8 cellular contexts compared by ENCODE assay signal in the genomic region with DNA sequence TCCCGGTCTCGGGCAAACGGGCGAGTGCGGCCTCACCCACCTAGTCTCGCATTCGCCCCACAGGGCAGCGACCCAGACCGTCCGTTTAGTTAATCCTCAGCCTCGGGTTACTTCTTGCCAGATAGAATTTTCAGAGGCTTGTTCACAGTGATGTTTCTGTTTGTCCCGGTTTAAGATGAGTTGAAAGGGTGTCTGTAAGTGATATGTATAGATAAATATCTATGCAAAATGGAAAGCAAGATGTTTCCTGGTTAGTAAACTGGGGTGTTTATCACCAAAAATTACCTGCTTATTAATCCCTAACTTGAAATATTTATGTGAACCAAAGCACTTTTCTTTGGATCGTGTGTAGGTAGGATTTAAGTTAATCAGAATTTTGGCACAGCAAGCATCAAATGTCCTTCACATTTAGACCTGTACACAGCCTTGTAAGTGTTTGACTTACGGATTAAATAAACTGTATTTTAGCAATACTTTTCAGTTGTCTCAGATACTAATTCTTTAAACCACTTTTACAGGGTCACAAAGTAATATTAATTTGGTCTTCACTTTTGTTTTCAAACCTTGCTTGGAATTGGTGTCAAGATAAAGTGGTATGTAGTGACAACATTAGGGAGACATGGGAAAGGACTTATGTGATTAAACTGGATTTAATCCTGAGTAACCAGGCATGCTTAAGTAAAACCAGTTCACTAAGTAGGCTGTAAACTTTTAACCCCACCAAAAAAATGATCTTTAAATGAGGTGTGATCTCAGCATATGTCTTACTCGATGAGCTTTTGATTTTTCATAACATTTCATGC. TPM values are rescaled to one million over a fixed set of nuclear protein-coding genes. Genes with fewer than 3 reads are reported as not detected.
DNase-seq lines count a peak whose midpoint lies in the region; ATAC-seq and TF ChIP-seq lines count a peak whose summit lies in the region.

No MANE protein-coding gene starts in this region.

- H3K36me3 Mint-ChIP-seq in activated CD4-positive, alpha-beta T cell treated with anti-CD3 and anti-CD28 coated beads, Interleukin-2, amount 10 ng/mL, durations not matched to agents 24 days and 14 days (ENCODE audit: low read depth), result peaks cover 28% of the 10 kb centered on the region
- peaks cover 15% of the 10 kb centered on the region for H3K36me3 Mint-ChIP-seq in endodermal cell (ENCODE audit: low read depth)
- H3K36me3 Mint-ChIP-seq in nephron (ENCODE audit: low read depth), result peaks cover 30% of the 10 kb centered on the region

- H3K4me3 ChIP-seq in endodermal cell (ENCODE audit: low read length), result peak overlapping the region; percentile 100

- H3K9ac ChIP-seq in endodermal cell (ENCODE audit: extremely low read depth, low read length, poor library complexity, severe bottlenecking), result peak overlapping the region; percentile 97

- no peaks in the 10 kb centered on the region for H3K9me3 ChIP-seq in endodermal cell (ENCODE audit: control insufficient read depth, low read length)

- intact Hi-C loops in activated CD4-positive, alpha-beta T cell treated with anti-CD3 and anti-CD28 coated beads, Interleukin-2, amount 10 ng/mL, durations not matched to agents 24 days and 14 days (cut with micrococcal nuclease), result loop anchor here (1.0 to 10.0 kb wide), 6 partner anchors 153 to 1101 kb away; a partner anchor contains a TSS

- H3K9me3 Mint-ChIP-seq in activated CD4-positive, alpha-beta T cell treated with anti-CD3 and anti-CD28 coated beads, Interleukin-2, amount 10 ng/mL, durations not matched to agents 24 days and 14 days, result no peaks in the 10 kb centered on the region
- H3K9me3 Mint-ChIP-seq in endodermal cell (no peaks in the 10 kb centered on the region), nephron (no peaks in the 10 kb centered on the region)

- H3K4me1 ChIP-seq in endodermal cell (ENCODE audit: control insufficient read depth, insufficient read depth, low read length), result no peaks in the 10 kb centered on the region

- H3K27ac Mint-ChIP-seq in activated CD4-positive, alpha-beta T cell treated with anti-CD3 and anti-CD28 coated beads, Interleukin-2, amount 10 ng/mL, durations not matched to agents 24 days and 14 days, result peak overlapping the region; percentile 98
- H3K27ac Mint-ChIP-seq in endodermal cell, result peak overlapping the region; percentile 98
- peak overlapping the region; percentile 97 to 99 (median 99) for H3K27ac Mint-ChIP-seq in nephron

- no peak for ATAC-seq in GM21723 (IDR thresholded peaks at IDR 0.05; ENCODE audit: unreplicated experiment)

- H3K4me1 Mint-ChIP-seq in activated CD4-positive, alpha-beta T cell treated with anti-CD3 and anti-CD28 coated beads, Interleukin-2, amount 10 ng/mL, durations not matched to agents 24 days and 14 days, result peaks cover 37% of the 10 kb centered on the region
- peaks cover 30% of the 10 kb centered on the region for H3K4me1 Mint-ChIP-seq in endodermal cell
- H3K4me1 Mint-ChIP-seq in nephron, result peaks cover 34% of the 10 kb centered on the region

- TF ChIP-seq CTCF in endodermal cell (conservative IDR thresholded peaks at IDR 0.05) (no peak), nephron (IDR thresholded peaks at IDR 0.05; ENCODE audit: unreplicated experiment in 3 of 3) (no peak)

- peaks cover 29% of the 10 kb centered on the region for H3K36me3 ChIP-seq in endodermal cell (ENCODE audit: control insufficient read depth, insufficient read depth, low read length)

- H3K4me3 Mint-ChIP-seq in activated CD4-positive, alpha-beta T cell treated with anti-CD3 and anti-CD28 coated beads, Interleukin-2, amount 10 ng/mL, durations not matched to agents 24 days and 14 days, result peak overlapping the region; percentile 94
- H3K4me3 Mint-ChIP-seq in endodermal cell (peak overlapping the region; percentile 95), nephron (peak overlapping the region; percentile 98 to 100 (median 99))

- no peak for DNase-seq in activated CD4-positive, alpha-beta T cell treated with anti-CD3 and anti-CD28 coated beads, Interleukin-2, amount 10 ng/mL, durations not matched to agents 24 days and 14 days
- DNase-seq in activated CD4-positive, alpha-beta T cell treated with anti-CD3 and anti-CD28 coated beads, Interleukin-2, amount 50 U/mL, for 1 hour, result no peak
- DNase-seq in RPMI7951 (ENCODE audit: low read depth) (peak; percentile 57), endodermal cell (no peak), anterior cingulate cortex (lab: John Stamatoyannopoulos, UW) (no peak), NCI-H1092 treated with DMSO at 0.1 percent for 48 hours (lab: John Stamatoyannopoulos, UW) (no peak)

- H3K27me3 Mint-ChIP-seq in activated CD4-positive, alpha-beta T cell treated with anti-CD3 and anti-CD28 coated beads, Interleukin-2, amount 10 ng/mL, durations not matched to agents 24 days and 14 days, result peaks cover 6% of the 10 kb centered on the region
- H3K27me3 Mint-ChIP-seq in endodermal cell (ENCODE audit: insufficient read depth), result no peaks in the 10 kb centered on the region
- H3K27me3 Mint-ChIP-seq in nephron (ENCODE audit: low read depth), result no peaks in the 10 kb centered on the region

- 2 to 3% methylated on average over 13 to 15 of the region's 15 CpGs for WGBS in endodermal cell (ENCODE audit: insufficient coverage in 1 of 2, insufficient read length in 1 of 2), 2 experiments

- no peaks in the 10 kb centered on the region for H3K27me3 ChIP-seq in endodermal cell (ENCODE audit: control insufficient read depth, insufficient read depth, low read length, poor library complexity, severe bottlenecking)

- peak overlapping the region; percentile 96 for H3K27ac ChIP-seq in endodermal cell (ENCODE audit: low read depth, low read length)

RNA-seq across cellular contexts. Expression of a gene that starts 0.9 kb away (rescaled TPM):
- total RNA-seq in activated CD4-positive, alpha-beta T cell treated with anti-CD3 and anti-CD28 coated beads, Interleukin-2, amount 10 ng/mL, durations not matched to agents 24 days and 14 days, result 36.8 and 38.1 TPM in 2 replicates
- 6.3 and 7.9 TPM in 2 replicates for total RNA-seq in RPMI7951 (2014; rRNA removed; shearing (Covaris generic))
- 10 to 100 TPM; 31.0 to 36.4 TPM for total RNA-seq in endodermal cell
- polyA plus RNA-seq in endodermal cell (2013, experiment 1 of 2), result 27.8 TPM
- 28.0 TPM for polyA plus RNA-seq in endodermal cell (2013, experiment 2 of 2)
